Comparison of ENCODE assay signal across 23 cellular contexts in genomic region chr2:98014379-98014778, GRCh38. TPM values are rescaled to one million over a fixed set of nuclear protein-coding genes. Genes with fewer than 3 reads are reported as not detected.
DNase-seq lines count a peak whose midpoint lies in the region; ATAC-seq and TF ChIP-seq lines count a peak whose summit lies in the region.
"Had no signal": no experiment of that assay in that cellular context is flagged by ENCODE, and none has a peak within 500 bp of the region (broad histone marks: within the 10 kb centered on the region; RNA-seq: fewer than 3 reads in every experiment).

No MANE protein-coding gene starts in this region.

- peak overlapping the region in 8 of 11 experiments; percentile 13 to 95 (median 88); a peak in 16 of 22 replicates for H3K27ac ChIP-seq in BLaER1 treated with 17β-estradiol and CSF1 and Interleukin-3, amounts not matched to agents 10 nM and 100 nM
- H3K27ac ChIP-seq in HEK293 (ENCODE audit: extremely low read depth, low read depth, low read length), result no peak overlapping the region
- H3K27ac ChIP-seq: RWPE1 had no signal

- H3K9ac ChIP-seq in BLaER1 treated with 17β-estradiol and CSF1 and Interleukin-3, amounts not matched to agents 10 nM and 100 nM, result peak overlapping the region in 3 of 11 experiments; percentile 75 to 80 (median 77); a peak in 5 of 22 replicates

- intact Hi-C loops in activated B cell treated with CpG ODN at 0.5 μM for 24 hours (cut with micrococcal nuclease), result loop anchor here (5.0 kb wide), 1 partner anchor 1143 kb away; no protein-coding TSS in a partner anchor

- peaks cover 45 to 68% (median 54%) of the 10 kb centered on the region in 10 experiments for H3K4me1 ChIP-seq in BLaER1 treated with 17β-estradiol and CSF1 and Interleukin-3, amounts not matched to agents 10 nM and 100 nM
- H3K4me1 ChIP-seq in HEK293 (ENCODE audit: control insufficient read depth, insufficient read depth, low read length), result no peaks in the 10 kb centered on the region

- no peaks in the 10 kb centered on the region for H3K36me3 ChIP-seq in BLaER1 treated with 17β-estradiol and CSF1 and Interleukin-3, amounts not matched to agents 10 nM and 100 nM
- H3K36me3 ChIP-seq in HEK293 (ENCODE audit: control insufficient read depth in 2 of 2, insufficient read depth in 1 of 2, low read length in 2 of 2), result no peaks in the 10 kb centered on the region

- POLR2A ChIA-PET in HEK293 (lab: Yijun Ruan, JAX) (no interaction called here), activated B cell treated with CpG ODN at 0.5 μM for 24 hours (lab: Charles Lee) (interaction anchor here (0.5 to 6.2 kb wide), 11 partner anchors 8 to 424 kb away, joined by 3 to 110 read pairs (median 5); partner anchors contain the start of genes TMEM131 and VWA3B)

- H3K27ac Mint-ChIP-seq in activated B cell treated with CpG ODN at 0.5 μM for 24 hours, result peak overlapping the region; percentile 82
- H3K27ac Mint-ChIP-seq in memory B cell, result peak overlapping the region; percentile 89
- H3K27ac Mint-ChIP-seq in T-helper 2 cell treated with Interferon-gamma antibody and Interleukin-4, amounts not matched to agents 5 μg/mL and 100 μg/mL, for 36 hours, result no peak overlapping the region
- H3K27ac Mint-ChIP-seq: GM23338, H9 had no signal

- TF ChIP-seq CTCF in HEK293 (tag by site-specific recombination; IDR thresholded peaks at IDR 0.05) (no peak), activated B cell treated with CpG ODN at 0.5 μM for 24 hours (IDR thresholded peaks at IDR 0.05) (no peak), omental fat pad (IDR thresholded peaks at IDR 0.05) (no peak)

- H3K27me3 ChIP-seq in BLaER1 treated with 17β-estradiol and CSF1 and Interleukin-3, amounts not matched to agents 10 nM and 100 nM, result peaks cover 0 to 58% (median 0%) of the 10 kb centered on the region in 11 experiments; a peak in 4 of 22 replicates

- DNase-seq in activated B cell treated with CpG ODN at 0.5 μM for 24 hours (no peak), memory B cell (ENCODE audit: low spot score in 2 of 2) (no peak), HPDE6-E6E7 (ENCODE audit: extremely low spot score) (no peak), omental fat pad (ENCODE audit: low spot score) (no peak)
- DNase-seq in T-helper 2 cell treated with Interferon-gamma antibody and Interleukin-4, amounts not matched to agents 5 μg/mL and 100 μg/mL, for 36 hours (ENCODE audit: low spot score), result no peak
- DNase-seq: Calu3; DMS153; DND-41; H9; KG1; MM.1S; NCI-H2029; NCI-H446; NCI-H524 treated with DMSO at 0.1 percent for 48 hours; NCI-H774; NK-92 treated with Interleukin-12 subunit alpha and Interleukin-12 subunit beta, amount 100 ng/mL, for 24 hours; SHP77 had no signal

- no peaks in the 10 kb centered on the region for H4K20me1 ChIP-seq in BLaER1 treated with 17β-estradiol and CSF1 and Interleukin-3, amounts not matched to agents 10 nM and 100 nM

- H3K9me3 ChIP-seq in BLaER1 treated with 17β-estradiol and CSF1 and Interleukin-3, amounts not matched to agents 10 nM and 100 nM (replicated peaks in 1 of 11), result peaks cover 0 to 4% (median under 1%) of the 10 kb centered on the region in 11 experiments; a peak in 8 of 22 replicates
- no peaks in the 10 kb centered on the region for H3K9me3 ChIP-seq in HEK293 (ENCODE audit: control insufficient read depth, insufficient read depth, low read depth, low read length)

- CTCF ChIA-PET in HEK293 (lab: Yijun Ruan, JAX), result no interaction called here
- CTCF ChIA-PET in activated B cell treated with CpG ODN at 0.5 μM for 24 hours (lab: Charles Lee), result no interaction called here

- peak overlapping the region in 10 of 11 experiments; percentile 68 to 94 (median 84); a peak in 18 of 22 replicates for H3K4me2 ChIP-seq in BLaER1 treated with 17β-estradiol and CSF1 and Interleukin-3, amounts not matched to agents 10 nM and 100 nM
- H3K4me2 ChIP-seq: GM23338 had no signal

- no peaks in the 10 kb centered on the region for H3K36me3 Mint-ChIP-seq in activated B cell treated with CpG ODN at 0.5 μM for 24 hours (ENCODE audit: low read depth)
- H3K36me3 Mint-ChIP-seq in memory B cell, result no peaks in the 10 kb centered on the region
- no peaks in the 10 kb centered on the region for H3K36me3 Mint-ChIP-seq in T-helper 2 cell treated with Interferon-gamma antibody and Interleukin-4, amounts not matched to agents 5 μg/mL and 100 μg/mL, for 36 hours (ENCODE audit: low read depth)

- H3K4me3 ChIP-seq in BLaER1 treated with 17β-estradiol and CSF1 and Interleukin-3, amounts not matched to agents 10 nM and 100 nM, result no peak overlapping the region
- H3K4me3 ChIP-seq in HEK293 (ENCODE audit: low read depth, low read length), result no peak overlapping the region
- H3K4me3 ChIP-seq: GM23338 had no signal

- peaks cover 67% of the 10 kb centered on the region for H3K4me1 Mint-ChIP-seq in activated B cell treated with CpG ODN at 0.5 μM for 24 hours
- peaks cover 51% of the 10 kb centered on the region for H3K4me1 Mint-ChIP-seq in memory B cell
- peaks cover 17% of the 10 kb centered on the region for H3K4me1 Mint-ChIP-seq in T-helper 2 cell treated with Interferon-gamma antibody and Interleukin-4, amounts not matched to agents 5 μg/mL and 100 μg/mL, for 36 hours (ENCODE audit: low read depth)
- H3K4me1 Mint-ChIP-seq: GM23338, H9 had no signal

- H3K27me3 Mint-ChIP-seq in activated B cell treated with CpG ODN at 0.5 μM for 24 hours (no peaks in the 10 kb centered on the region), memory B cell (no peaks in the 10 kb centered on the region)
- no peaks in the 10 kb centered on the region for H3K27me3 Mint-ChIP-seq in T-helper 2 cell treated with Interferon-gamma antibody and Interleukin-4, amounts not matched to agents 5 μg/mL and 100 μg/mL, for 36 hours (ENCODE audit: low read depth)

- H3K9me3 Mint-ChIP-seq in activated B cell treated with CpG ODN at 0.5 μM for 24 hours (no peaks in the 10 kb centered on the region), memory B cell (no peaks in the 10 kb centered on the region)
- no peaks in the 10 kb centered on the region for H3K9me3 Mint-ChIP-seq in T-helper 2 cell treated with Interferon-gamma antibody and Interleukin-4, amounts not matched to agents 5 μg/mL and 100 μg/mL, for 36 hours
- H3K9me3 Mint-ChIP-seq: GM23338, H9 had no signal

- ATAC-seq in activated B cell treated with CpG ODN at 0.5 μM for 24 hours (ENCODE audit: low read depth) (no peak), memory B cell (ENCODE audit: low read depth) (no peak), omental fat pad (ENCODE audit: low FRiP score) (no peak), HG03521 (IDR thresholded peaks at IDR 0.05; ENCODE audit: unreplicated experiment) (no peak)
- ATAC-seq: GM23338, Panc1 had no signal

- peak overlapping the region; percentile 47 for H3K4me3 Mint-ChIP-seq in activated B cell treated with CpG ODN at 0.5 μM for 24 hours
- no peak overlapping the region for H3K4me3 Mint-ChIP-seq in memory B cell
- H3K4me3 Mint-ChIP-seq in T-helper 2 cell treated with Interferon-gamma antibody and Interleukin-4, amounts not matched to agents 5 μg/mL and 100 μg/mL, for 36 hours, result no peak overlapping the region
- H3K4me3 Mint-ChIP-seq: GM23338, H9 had no signal

TF ChIP-seq in HEK293, 187 proteins besides CTCF, POLR2A, EP300 and RAD21:
- no peak for TF ChIP-seq ZNF341 (tag by site-specific recombination; IDR thresholded peaks at IDR 0.05; ENCODE audit: low read depth)
- TF ChIP-seq ZNF112 (tag by site-specific recombination; IDR thresholded peaks at IDR 0.05), result no peak
- no peak for TF ChIP-seq ZNF776 (tag by site-specific recombination; IDR thresholded peaks at IDR 0.05; ENCODE audit: borderline replicate concordance)
- peak; percentile 17; the same call in 1 of the 2 replicates for TF ChIP-seq EGR2 (tag by site-specific recombination; IDR thresholded peaks at IDR 0.05; ENCODE audit: low read depth)

RNA-seq across cellular contexts. Expression of gene TMEM131, which starts 18.6 kb away (rescaled TPM):
- total RNA-seq in activated B cell treated with CpG ODN at 0.5 μM for 24 hours (121 and 146 TPM in 2 replicates), omental fat pad (10 to 100 TPM; 24.1 to 44.6 (median 34.4) TPM)
